ENCODE assay signal across 12 cellular contexts in the genomic region with DNA sequence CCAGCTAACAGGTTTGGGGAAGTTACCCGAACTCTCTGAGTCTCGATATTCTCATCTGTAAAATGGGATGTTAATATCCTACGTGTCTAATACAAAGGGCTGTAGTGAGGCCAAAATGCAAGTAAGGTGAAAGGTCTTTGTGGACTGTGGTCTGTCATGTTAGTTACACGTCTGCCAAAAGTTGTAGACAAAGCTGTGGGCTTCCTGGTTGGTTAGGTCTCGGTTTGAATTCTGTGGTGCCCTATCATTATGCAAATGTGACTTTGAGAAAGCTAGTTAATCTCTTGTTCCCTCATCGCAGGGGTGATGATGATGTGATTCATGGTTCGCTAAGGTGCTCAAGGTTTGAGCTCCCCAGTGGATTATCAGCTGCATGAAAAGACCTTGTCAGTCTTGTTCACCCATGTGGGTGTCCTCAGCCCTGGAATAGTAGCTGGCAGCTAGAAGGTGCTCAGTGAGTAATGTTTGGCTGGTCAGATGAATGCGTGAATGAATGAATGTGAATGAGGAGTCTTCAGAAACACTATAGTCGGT.
"Had no signal": no experiment of that assay in that cellular context is flagged by ENCODE, and none has a peak within 500 bp of the region (broad histone marks: within the 10 kb centered on the region; RNA-seq: fewer than 3 reads in every experiment).

No MANE protein-coding gene starts in this region.

- H3K27me3 ChIP-seq: dorsolateral prefrontal cortex, tibial artery had no signal

- H3K4me3 Mint-ChIP-seq: endodermal cell; naive B cell; stimulated activated memory B cell treated with anti-CD40 and anti-IgM and Interleukin-4, amounts not matched to agents 10 μg/mL and 1 μg/mL and 100 μg/mL, for 72 hours had no signal

- H3K4me1 Mint-ChIP-seq: stimulated activated memory B cell treated with anti-CD40 and anti-IgM and Interleukin-4, amounts not matched to agents 10 μg/mL and 1 μg/mL and 100 μg/mL, for 72 hours had no signal

- H3K36me3 ChIP-seq: prostate gland had no signal

- H3K4me1 ChIP-seq: prostate gland had no signal

- H3K27me3 Mint-ChIP-seq: naive B cell; stimulated activated memory B cell treated with anti-CD40 and anti-IgM and Interleukin-4, amounts not matched to agents 10 μg/mL and 1 μg/mL and 100 μg/mL, for 72 hours had no signal

- H3K9me3 ChIP-seq: prostate gland, tibial artery had no signal

- H3K4me3 ChIP-seq: prostate gland, SK-N-MC, tibial artery had no signal

- H3K27ac Mint-ChIP-seq: activated naive CD4-positive, alpha-beta T cell treated with anti-CD3 and anti-CD28 coated beads, Interleukin-2, amount 50 U/mL, for 72 hours; endodermal cell; stimulated activated memory B cell treated with anti-CD40 and anti-IgM and Interleukin-4, amounts not matched to agents 10 μg/mL and 1 μg/mL and 100 μg/mL, for 72 hours had no signal

- DNase-seq: activated CD4-positive, alpha-beta T cell treated with anti-CD3 and anti-CD28 coated beads for 1 hour; activated CD4-positive, alpha-beta T cell treated with anti-CD3 and anti-CD28 coated beads, Interleukin-2, amount 50 U/mL, for 4 hours; activated T-cell treated with anti-CD3 and anti-CD28 coated beads, Interleukin-2, amount 50 U/mL, for 1 hour; dorsolateral prefrontal cortex; endodermal cell; islet precursor cell; naive B cell; tibial artery had no signal

- H3K9me3 Mint-ChIP-seq: activated naive CD4-positive, alpha-beta T cell treated with anti-CD3 and anti-CD28 coated beads, Interleukin-2, amount 50 U/mL, for 72 hours; endodermal cell; naive B cell; stimulated activated memory B cell treated with anti-CD40 and anti-IgM and Interleukin-4, amounts not matched to agents 10 μg/mL and 1 μg/mL and 100 μg/mL, for 72 hours had no signal

- H3K27ac ChIP-seq: prostate gland, SK-N-MC, tibial artery had no signal
